Comparison of ENCODE assay signal across 10 cellular contexts in genomic region chr3:188284455-188285212, GRCh38.
DNase-seq lines count a peak whose midpoint lies in the region; ATAC-seq and TF ChIP-seq lines count a peak whose summit lies in the region.
"Had no signal": no experiment of that assay in that cellular context is flagged by ENCODE, and none has a peak within 500 bp of the region (broad histone marks: within the 10 kb centered on the region; RNA-seq: fewer than 3 reads in every experiment).

No MANE protein-coding gene starts in this region.

- H3K4me3 Mint-ChIP-seq in CD8-positive, alpha-beta memory T cell, result peak overlapping the region in 3 of 7 donors; percentile 15 to 25 (median 20)
- H3K4me3 Mint-ChIP-seq in T-helper 17 cell (peak overlapping the region; percentile 59), chondrocyte (ENCODE audit: unreplicated experiment) (no peak overlapping the region)

- no peak for DNase-seq in CD8-positive, alpha-beta memory T cell
- DNase-seq in T-helper 17 cell (no peak), chondrocyte (ENCODE audit: low spot score) (no peak), HEK293T (ENCODE audit: extremely low spot score) (no peak), OCI-M1 (lab: John Stamatoyannopoulos, UW) (no peak), NCI-H187 treated with DMSO at 0.1 percent for 48 hours (lab: John Stamatoyannopoulos, UW) (no peak)
- DNase-seq in stimulated activated CD4-positive, alpha-beta T cell treated with anti-CD3 and anti-CD28 coated beads, Interleukin-12 subunit alpha, Interleukin-12 subunit beta, amount 100 ng/mL, for 48 hours (ENCODE audit: low read depth in 2 of 3, low spot score in 1 of 3), result peak; percentile 54 to 67 (median 63)
- DNase-seq: DMS79 treated with DMSO at 0.1 percent for 48 hours, Karpas-422 had no signal

- POLR2A ChIA-PET in CD8-positive, alpha-beta memory T cell (lab: Charles Lee), result no interaction called here
- POLR2A ChIA-PET in HEK293T (lab: Yijun Ruan, JAX), result no interaction called here

- TF ChIP-seq CTCF in chondrocyte (IDR thresholded peaks at IDR 0.05), result no peak

- H3K4me3 ChIP-seq in CD8-positive, alpha-beta memory T cell (ENCODE audit: low read length), result no peak overlapping the region

- no peaks in the 10 kb centered on the region for H3K9me3 Mint-ChIP-seq in CD8-positive, alpha-beta memory T cell
- no peaks in the 10 kb centered on the region for H3K9me3 Mint-ChIP-seq in chondrocyte (ENCODE audit: low read depth)

- H3K27ac ChIP-seq in CD8-positive, alpha-beta memory T cell (ENCODE audit: low read depth, low read length), result no peak overlapping the region

- H3K27ac Mint-ChIP-seq in CD8-positive, alpha-beta memory T cell, result peak overlapping the region in 6 of 8 donors; percentile 3 to 75 (median 36)
- peak overlapping the region; percentile 75 for H3K27ac Mint-ChIP-seq in T-helper 17 cell
- peak overlapping the region; percentile 96 for H3K27ac Mint-ChIP-seq in chondrocyte (ENCODE audit: unreplicated experiment)

- H3K4me1 Mint-ChIP-seq in CD8-positive, alpha-beta memory T cell, result peaks cover 21 to 37% (median 32%) of the 10 kb centered on the region in 3 donors
- H3K4me1 Mint-ChIP-seq in T-helper 17 cell (peaks cover 25% of the 10 kb centered on the region), chondrocyte (ENCODE audit: low read depth) (peaks cover 70% of the 10 kb centered on the region)

- H3K9me3 ChIP-seq in CD8-positive, alpha-beta memory T cell (ENCODE audit: low read length), result no peaks in the 10 kb centered on the region
- H3K9me3 ChIP-seq in T-helper 17 cell (ENCODE audit: control insufficient read depth, low read length, poor library complexity, severe bottlenecking), result no peaks in the 10 kb centered on the region

- CTCF ChIA-PET in CD8-positive, alpha-beta memory T cell (lab: Charles Lee), result interaction anchor here (1.4 to 2.2 kb wide), 3 partner anchors 10 to 546 kb away, joined by 3 to 7 read pairs (median 3); no protein-coding TSS in a partner anchor
- CTCF ChIA-PET in HEK293T (lab: Yijun Ruan, JAX), result interaction anchor here (1.0 kb wide), 1 partner anchor 543 kb away, joined by 3 read pairs; no protein-coding TSS in a partner anchor

- H3K4me1 ChIP-seq in CD8-positive, alpha-beta memory T cell (ENCODE audit: insufficient read depth, low read length), result no peaks in the 10 kb centered on the region

- H3K36me3 ChIP-seq in CD8-positive, alpha-beta memory T cell (ENCODE audit: insufficient read depth, low read length), result no peaks in the 10 kb centered on the region

- H3K36me3 Mint-ChIP-seq in CD8-positive, alpha-beta memory T cell, result peaks cover 3 to 11% (median 6%) of the 10 kb centered on the region in 3 donors
- H3K36me3 Mint-ChIP-seq in T-helper 17 cell (ENCODE audit: low read depth), result peaks cover 8% of the 10 kb centered on the region
- no peaks in the 10 kb centered on the region for H3K36me3 Mint-ChIP-seq in chondrocyte (ENCODE audit: low read depth)

- H3K27me3 ChIP-seq in CD8-positive, alpha-beta memory T cell (ENCODE audit: insufficient read depth, low read length, poor library complexity, severe bottlenecking), result no peaks in the 10 kb centered on the region

- H3K27me3 Mint-ChIP-seq in CD8-positive, alpha-beta memory T cell, result no peaks in the 10 kb centered on the region
- H3K27me3 Mint-ChIP-seq in T-helper 17 cell (no peaks in the 10 kb centered on the region), chondrocyte (ENCODE audit: low read depth) (no peaks in the 10 kb centered on the region)

- ATAC-seq in T-helper 17 cell (no peak), GM21529 (IDR thresholded peaks at IDR 0.05; ENCODE audit: unreplicated experiment) (no peak)

TF ChIP-seq in HEK293T, 16 proteins besides CTCF, POLR2A, EP300 and RAD21:
- no peak for TF ChIP-seq SUZ12 (IDR thresholded peaks at IDR 0.05)
- no peak for TF ChIP-seq LEF1 (IDR thresholded peaks at IDR 0.05; ENCODE audit: borderline replicate concordance)

Comparison
In these comparisons a context has a peak if more than half of its experiments do, and no peak if none do; other contexts are left out.
1. DNase-seq: peak in stimulated activated CD4-positive, alpha-beta T cell treated with anti-CD3 and anti-CD28 coated beads, Interleukin-12 subunit alpha, Interleukin-12 subunit beta, amount 100 ng/mL, for 48 hours (3 of 3); none in CD8-positive, alpha-beta memory T cell (0 of 5), T-helper 17 cell (0 of 3), chondrocyte (single experiment), HEK293T (single experiment), OCI-M1 (single experiment) and NCI-H187 treated with DMSO at 0.1 percent for 48 hours (single experiment).
2. H3K27ac Mint-ChIP-seq: peak in every context shown above with its lines; median percentile 96 in chondrocyte; 75 in T-helper 17 cell; 36 in CD8-positive, alpha-beta memory T cell.